Comparison of ENCODE assay signal across 11 cellular contexts in the genomic region with DNA sequence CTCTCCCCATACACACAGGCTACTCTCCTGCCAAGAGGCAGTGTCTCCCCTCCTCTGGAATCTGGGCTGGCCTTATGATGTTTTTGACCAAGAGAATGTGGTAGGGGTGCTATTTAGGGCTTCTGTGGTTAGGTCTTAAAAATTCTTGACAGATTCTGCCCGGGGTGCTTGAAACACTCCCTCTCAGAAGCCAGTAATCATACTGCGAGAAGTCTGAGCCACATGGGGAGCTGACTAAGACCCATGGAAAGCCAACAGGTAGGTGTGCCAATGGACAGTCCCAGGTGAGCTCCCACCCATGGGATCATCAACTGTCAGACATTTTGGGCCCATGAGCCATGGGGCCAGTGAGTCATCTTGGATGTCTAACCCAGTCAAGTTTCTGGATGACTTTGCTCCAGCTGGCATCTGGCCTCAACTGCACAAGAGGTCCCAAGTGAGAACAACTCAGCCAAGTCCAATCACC.
DNase-seq lines count a peak whose midpoint lies in the region; ATAC-seq and TF ChIP-seq lines count a peak whose summit lies in the region.
"Had no signal": no experiment of that assay in that cellular context is flagged by ENCODE, and none has a peak within 500 bp of the region (broad histone marks: within the 10 kb centered on the region; RNA-seq: fewer than 3 reads in every experiment).

No MANE protein-coding gene starts in this region.

- no peaks in the 10 kb centered on the region for H3K4me1 ChIP-seq in esophagus muscularis mucosa
- no peaks in the 10 kb centered on the region for H3K4me1 ChIP-seq in gastrocnemius medialis
- H3K4me1 ChIP-seq: psoas muscle had no signal

- H3K4me3 ChIP-seq in esophagus muscularis mucosa (no peak overlapping the region), gastrocnemius medialis (no peak overlapping the region)
- H3K4me3 ChIP-seq: psoas muscle had no signal

- intact Hi-C loops in esophagus muscularis mucosa (cut with DNase I) = no loop called here
- intact Hi-C loops in gastrocnemius medialis (cut with DNase I; ENCODE audit: low total_unique reads) = no loop called here
- intact Hi-C loops in posterior vena cava (cut with DNase I) = no loop called here

- ATAC-seq in GM19397 (IDR thresholded peaks at IDR 0.05; ENCODE audit: unreplicated experiment) (peak; percentile 61), HG03354 (IDR thresholded peaks at IDR 0.05; ENCODE audit: poor library complexity, severe bottlenecking, unreplicated experiment) (peak; percentile 85), GM18873 (IDR thresholded peaks at IDR 0.05; ENCODE audit: low FRiP score, unreplicated experiment) (no peak), gastrocnemius medialis (no peak), HG03439 (IDR thresholded peaks at IDR 0.05; ENCODE audit: unreplicated experiment) (no peak)
- ATAC-seq: Right ventricle myocardium inferior had no signal

- peaks cover 0 to under 1% (median 0%) of the 10 kb centered on the region in 4 donors for H3K9me3 ChIP-seq in esophagus muscularis mucosa
- H3K9me3 ChIP-seq in gastrocnemius medialis = no peaks in the 10 kb centered on the region
- H3K9me3 ChIP-seq: psoas muscle had no signal

- no peak overlapping the region for H3K27ac ChIP-seq in esophagus muscularis mucosa (replicated peaks in 1 of 4)
- H3K27ac ChIP-seq in gastrocnemius medialis = no peak overlapping the region
- H3K27ac ChIP-seq: psoas muscle had no signal

- TF ChIP-seq CTCF in esophagus muscularis mucosa (IDR thresholded peaks at IDR 0.05) = no peak
- TF ChIP-seq CTCF in gastrocnemius medialis (IDR thresholded peaks at IDR 0.05 in 4 of 5, conservative IDR thresholded peaks at IDR 0.05 in 1 of 5) = no peak

- DNase-seq in EH (ENCODE audit: low read depth) (peak; percentile 79), esophagus muscularis mucosa (ENCODE audit: extremely low spot score) (peak; percentile 87), gastrocnemius medialis (no peak), posterior vena cava (ENCODE audit: low spot score) (no peak)
- DNase-seq: Karpas-422, psoas muscle had no signal

- in situ Hi-C loops in gastrocnemius medialis (cut with MboI; ENCODE audit: low sequenced_read_pairs in 4 of 4) = no loop called here

- TF ChIP-seq EP300 in esophagus muscularis mucosa (IDR thresholded peaks at IDR 0.05) = no peak

- 95% methylated on average over 2 of the region's 2 CpGs for WGBS in esophagus muscularis mucosa

- H3K36me3 ChIP-seq in esophagus muscularis mucosa (no peaks in the 10 kb centered on the region), gastrocnemius medialis (no peaks in the 10 kb centered on the region)

- H3K27me3 ChIP-seq in esophagus muscularis mucosa (no peaks in the 10 kb centered on the region), gastrocnemius medialis (no peaks in the 10 kb centered on the region)

- TF ChIP-seq POLR2A in esophagus muscularis mucosa (IDR thresholded peaks at IDR 0.05; ENCODE audit: low read depth) (no peak), gastrocnemius medialis (IDR thresholded peaks at IDR 0.05) (no peak)

Comparison
In these comparisons a context has a peak if more than half of its experiments do, and no peak if none do; other contexts are left out.
1. DNase-seq: peak in EH (single experiment) and esophagus muscularis mucosa (single experiment); none in gastrocnemius medialis (0 of 2) and posterior vena cava (single experiment).
2. ATAC-seq: peak in GM19397 (single experiment) and HG03354 (single experiment); none in GM18873 (single experiment), gastrocnemius medialis (0 of 2) and HG03439 (single experiment).